In genomic region chr3:71057526-71057894, GRCh38 we compare ENCODE assay signal across 1 cellular context.
TF ChIP-seq lines count a peak whose summit lies in the region.

No MANE protein-coding gene starts in this region.

TF ChIP-seq in H1, 55 proteins besides CTCF, POLR2A, EP300 and RAD21:
- TF ChIP-seq HDAC6 (IDR thresholded peaks at IDR 0.05; ENCODE audit: low read depth, low read length) (no peak), MAFK (IDR thresholded peaks at IDR 0.05; ENCODE audit: low read depth, low read length) (no peak), SIN3A (conservative IDR thresholded peaks at IDR 0.05 in 1 of 2, IDR thresholded peaks at IDR 0.05 in 1 of 2; ENCODE audit: low read depth in 1 of 2, low read length in 2 of 2) (no peak), E2F6 (IDR thresholded peaks at IDR 0.05) (no peak), GTF2F1 (IDR thresholded peaks at IDR 0.05; ENCODE audit: borderline replicate concordance, low read depth, low read length) (no peak), RNF2 (IDR thresholded peaks at IDR 0.05; ENCODE audit: borderline replicate concordance, low read depth, low read length, missing control alignments, poor library complexity, severe bottlenecking) (no peak), MAX (IDR thresholded peaks at IDR 0.05) (no peak), JUN (IDR thresholded peaks at IDR 0.05; ENCODE audit: low read depth, low read length) (no peak), PHF8 (conservative IDR thresholded peaks at IDR 0.05; ENCODE audit: low read depth, low read length) (no peak), NANOG (IDR thresholded peaks at IDR 0.05; ENCODE audit: insufficient read depth, low read depth, low read length, poor library complexity, severe bottlenecking) (no peak)
